35 cellular contexts compared by ENCODE assay signal in genomic region chr3:46521096-46521495, GRCh38. TPM values are rescaled to one million over a fixed set of nuclear protein-coding genes. Genes with fewer than 3 reads are reported as not detected.
"Had no signal": no experiment of that assay in that cellular context is flagged by ENCODE, and none has a peak within 500 bp of the region (broad histone marks: within the 10 kb centered on the region; RNA-seq: fewer than 3 reads in every experiment).

No MANE protein-coding gene starts in this region.

- H3K36me3 ChIP-seq: brain microvascular endothelial cell, WERI-Rb-1 had no signal

- FAIRE-seq: astrocyte, colon, endometrium had no signal

- H3K4me3 ChIP-seq: gastrocnemius medialis, heart left ventricle had no signal

- ATAC-seq: activated CD4-positive, CD25-positive, alpha-beta regulatory T cell treated with anti-CD3 and anti-CD28 coated beads, Interleukin-2, amount 50 U/mL, for 24 hours; activated CD8-positive, alpha-beta T cell treated with anti-CD3 and anti-CD28 coated beads for 36 hours; activated T-cell treated with anti-CD3 and anti-CD28 coated beads, Interleukin-2, amount 50 U/mL, for 4 hours; activated T-helper 17 cell treated with anti-CD3 and anti-CD28 coated beads, Interleukin-2, amount 50 U/mL, for 72 hours; esophagus mucosa; gastrocnemius medialis; heart left ventricle; T-helper 17 cell had no signal

- H3K4me1 ChIP-seq: gastrocnemius medialis, heart left ventricle had no signal

- H3K9me3 ChIP-seq: gastrocnemius medialis, heart left ventricle had no signal

- DNase-seq: activated B cell treated with CpG ODN at 0.5 μM for 24 hours; activated CD4-positive, alpha-beta T cell treated with anti-CD3 and anti-CD28 coated beads for 48 hours; activated CD4-positive, alpha-beta T cell treated with anti-CD3 and anti-CD28 coated beads, Interleukin-2, amount 50 U/mL, for 1 hour; activated CD4-positive, alpha-beta T cell treated with anti-CD3 and anti-CD28 coated beads, Interleukin-2, amount 50 U/mL, for 48 hours; activated CD8-positive, alpha-beta memory T cell treated with anti-CD3 and anti-CD28 coated beads for 24 hours; activated CD8-positive, alpha-beta T cell treated with anti-CD3 and anti-CD28 coated beads for 36 hours; activated effector memory CD4-positive, alpha-beta T cell treated with Interleukin-2 at 50 U/mL for 16 hours; activated gamma-delta T cell treated with Interleukin-2 at 50 U/mL for 16 hours; activated naive CD4-positive, alpha-beta T cell treated with anti-CD3 and anti-CD28 coated beads, Interleukin-2, amount 50 U/mL, for 16 hours; activated naive CD4-positive, alpha-beta T cell treated with Interleukin-2 at 50 U/mL for 16 hours; activated T-cell treated with anti-CD3 and anti-CD28 coated beads, Interleukin-2, amount 50 U/mL, for 4 hours; amniotic stem cell; anterior cingulate cortex; brain microvascular endothelial cell; caudate nucleus; cortex of kidney; effector CD8-positive, alpha-beta T cell; gastrocnemius medialis; glutamatergic neuron; heart left ventricle; T-helper 1 cell; T-helper 17 cell; T1000; WERI-Rb-1 had no signal

- H3K27me3 ChIP-seq: brain microvascular endothelial cell, foreskin keratinocyte, gastrocnemius medialis, heart left ventricle had no signal

- H3K27ac ChIP-seq: brain microvascular endothelial cell, foreskin keratinocyte, gastrocnemius medialis, heart left ventricle, WERI-Rb-1 had no signal

RNA-seq across cellular contexts. Expression of gene RTP3, which starts 23.3 kb away (rescaled TPM):
- total RNA-seq: activated B cell treated with CpG ODN at 0.5 μM for 24 hours; activated CD8-positive, alpha-beta T cell treated with anti-CD3 and anti-CD28 coated beads for 36 hours; activated T-cell treated with anti-CD3 and anti-CD28 coated beads, Interleukin-2, amount 50 U/mL, for 4 hours; activated T-helper 17 cell treated with anti-CD3 and anti-CD28 coated beads, Interleukin-2, amount 50 U/mL, for 72 hours; astrocyte; chondrocyte; dermis microvascular lymphatic vessel endothelial cell; epithelial cell of proximal tubule; esophagus mucosa; foreskin keratinocyte; gastrocnemius medialis; heart left ventricle; T-helper 17 cell had no signal
- polyA plus RNA-seq: adipose tissue, foreskin keratinocyte, heart left ventricle had no signal

RNA-seq across cellular contexts. Expression of gene LRRC2, which starts 45.0 kb away (rescaled TPM):
- total RNA-seq: activated B cell treated with CpG ODN at 0.5 μM for 24 hours; activated CD8-positive, alpha-beta T cell treated with anti-CD3 and anti-CD28 coated beads for 36 hours; activated T-helper 17 cell treated with anti-CD3 and anti-CD28 coated beads, Interleukin-2, amount 50 U/mL, for 72 hours; epithelial cell of proximal tubule had no signal

RNA-seq across cellular contexts. Expression of gene LTF, which starts 56.4 kb away (rescaled TPM):
- total RNA-seq: activated B cell treated with CpG ODN at 0.5 μM for 24 hours; activated CD8-positive, alpha-beta T cell treated with anti-CD3 and anti-CD28 coated beads for 36 hours; activated T-cell treated with anti-CD3 and anti-CD28 coated beads, Interleukin-2, amount 50 U/mL, for 4 hours; activated T-helper 17 cell treated with anti-CD3 and anti-CD28 coated beads, Interleukin-2, amount 50 U/mL, for 72 hours; astrocyte; chondrocyte; epithelial cell of proximal tubule; foreskin keratinocyte; T-helper 17 cell had no signal
- polyA plus RNA-seq: foreskin keratinocyte had no signal
